17 cellular contexts compared by ENCODE assay signal in genomic region chr13:77351326-77351725, GRCh38.
"Had no signal": no experiment of that assay in that cellular context is flagged by ENCODE, and none has a peak within 500 bp of the region (broad histone marks: within the 10 kb centered on the region; RNA-seq: fewer than 3 reads in every experiment).

No MANE protein-coding gene starts in this region.

- ATAC-seq: foreskin keratinocyte had no signal

- DNase-seq: activated CD4-positive, alpha-beta T cell treated with anti-CD3 and anti-CD28 coated beads, Interleukin-2, amount 50 U/mL, for 1 hour; activated CD8-positive, alpha-beta memory T cell treated with anti-CD3 and anti-CD28 coated beads, Interleukin-2, amount 50 U/mL, for 4 hours; activated effector memory CD4-positive, alpha-beta T cell treated with Interleukin-2 at 50 U/mL for 16 hours; activated naive CD4-positive, alpha-beta T cell treated with anti-CD3 and anti-CD28 coated beads, Interleukin-2, amount 50 U/mL, for 16 hours; activated T-cell treated with anti-CD3 and anti-CD28 coated beads, Interleukin-2, amount 50 U/mL, for 48 hours; cerebellar nuclear complex; effector memory CD4-positive, alpha-beta T cell; foreskin keratinocyte; glutamatergic neuron; left cardiac atrium; mesendoderm; stimulated activated CD4-positive, alpha-beta T cell treated with anti-CD3 and anti-CD28 coated beads, Interleukin-12 subunit alpha, Interleukin-12 subunit beta, amount 100 ng/mL, for 4 hours; stimulated activated CD4-positive, alpha-beta T cell treated with anti-CD3 and anti-CD28 coated beads, Interleukin-1b, Interleukin-23, amount 100 ng/mL, for 48 hours; stimulated activated naive CD4-positive, alpha-beta T cell treated with Interleukin-2 at 50 U/mL for 16 hours; T1000; thyroid gland; uterus had no signal
